In genomic region chr2:106159867-106160785, GRCh38 we compare ENCODE assay signal across 8 cellular contexts. TPM values are rescaled to one million over a fixed set of nuclear protein-coding genes. Genes with fewer than 3 reads are reported as not detected.
DNase-seq lines count a peak whose midpoint lies in the region; ATAC-seq and TF ChIP-seq lines count a peak whose summit lies in the region.

No MANE protein-coding gene starts in this region.

- no peak overlapping the region for H3K27ac ChIP-seq in ovary

- intact Hi-C loops in natural killer cell (cut with micrococcal nuclease) (loop anchor here (1.0 kb wide), 1 partner anchor 34 kb away; the partner anchor contains the start of gene UXS1), ovary (cut with DNase I) (no loop called here)

- no peaks in the 10 kb centered on the region for H3K27me3 Mint-ChIP-seq in natural killer cell (ENCODE audit: low read depth in 2 of 2)

- no peaks in the 10 kb centered on the region for H3K9me3 ChIP-seq in ovary

- no peaks in the 10 kb centered on the region for H3K9me3 Mint-ChIP-seq in natural killer cell

- no peak overlapping the region for H3K4me3 ChIP-seq in ovary

- peak overlapping the region; percentile 90 for H3K4me3 Mint-ChIP-seq in natural killer cell

- TF ChIP-seq CTCF in natural killer cell (IDR thresholded peaks at IDR 0.05), result no peak
- TF ChIP-seq CTCF in ovary (IDR thresholded peaks at IDR 0.05), result no peak

- peak overlapping the region; percentile 92 to 94 for H3K27ac Mint-ChIP-seq in natural killer cell

- H3K4me1 Mint-ChIP-seq in natural killer cell, result peaks cover 42 to 46% of the 10 kb centered on the region in 2 donors

- no peaks in the 10 kb centered on the region for H3K36me3 ChIP-seq in ovary

- 89 to 94% (median 90%) methylated on average over 31 of the region's 31 CpGs for WGBS in ovary, 3 donors

- no peak for TF ChIP-seq POLR2A in ovary (IDR thresholded peaks at IDR 0.05)

- no peaks in the 10 kb centered on the region for H3K4me1 ChIP-seq in ovary (ENCODE audit: insufficient read depth)

- ATAC-seq in HG03139 (IDR thresholded peaks at IDR 0.05; ENCODE audit: unreplicated experiment) (peak; percentile 40), natural killer cell (peak; percentile 63 to 73 (median 71))

- H3K27me3 ChIP-seq in ovary, result no peaks in the 10 kb centered on the region

- peak; percentile 60 for DNase-seq in GDM1 (lab: John Stamatoyannopoulos, UW)
- peak; percentile 66 for DNase-seq in activated CD8-positive, alpha-beta memory T cell treated with anti-CD3 and anti-CD28 coated beads, Interleukin-2, amount 50 U/mL, for 4 hours
- peak; percentile 33 for DNase-seq in natural killer cell
- no peak for DNase-seq in ovary
- DNase-seq in DMS53 treated with DMSO at 0.1 percent for 48 hours (lab: John Stamatoyannopoulos, UW; ENCODE audit: unreplicated experiment), result no peak
- no peak for DNase-seq in iPS-NIHi11 (ENCODE audit: low spot score)
- DNase-seq in NCI-H446 treated with DMSO at 0.1 percent for 48 hours (lab: John Stamatoyannopoulos, UW), result no peak

- no peak for TF ChIP-seq EP300 in ovary (IDR thresholded peaks at IDR 0.05)

- peaks cover 12% of the 10 kb centered on the region for H3K36me3 Mint-ChIP-seq in natural killer cell

RNA-seq across cellular contexts. Expression of gene UXS1, which starts 34.0 kb away (rescaled TPM):
- 10 to 100 TPM; 36.3 to 60.4 (median 37.5) TPM for total RNA-seq in natural killer cell
- 10 to 100 TPM; 23.9 to 70.8 (median 27.7) TPM for total RNA-seq in ovary
- 10 to 100 TPM; 24.7 to 47.3 TPM for polyA plus RNA-seq in ovary

Comparison
In these comparisons a context has a peak if more than half of its experiments do, and no peak if none do; other contexts are left out.
1. DNase-seq: peak in GDM1 (single experiment), activated CD8-positive, alpha-beta memory T cell treated with anti-CD3 and anti-CD28 coated beads, Interleukin-2, amount 50 U/mL, for 4 hours (single experiment) and natural killer cell (single experiment); none in ovary (0 of 5), DMS53 treated with DMSO at 0.1 percent for 48 hours (single experiment), iPS-NIHi11 (single experiment) and NCI-H446 treated with DMSO at 0.1 percent for 48 hours (single experiment).